Comparison of ENCODE assay signal across 8 cellular contexts in the genomic region with DNA sequence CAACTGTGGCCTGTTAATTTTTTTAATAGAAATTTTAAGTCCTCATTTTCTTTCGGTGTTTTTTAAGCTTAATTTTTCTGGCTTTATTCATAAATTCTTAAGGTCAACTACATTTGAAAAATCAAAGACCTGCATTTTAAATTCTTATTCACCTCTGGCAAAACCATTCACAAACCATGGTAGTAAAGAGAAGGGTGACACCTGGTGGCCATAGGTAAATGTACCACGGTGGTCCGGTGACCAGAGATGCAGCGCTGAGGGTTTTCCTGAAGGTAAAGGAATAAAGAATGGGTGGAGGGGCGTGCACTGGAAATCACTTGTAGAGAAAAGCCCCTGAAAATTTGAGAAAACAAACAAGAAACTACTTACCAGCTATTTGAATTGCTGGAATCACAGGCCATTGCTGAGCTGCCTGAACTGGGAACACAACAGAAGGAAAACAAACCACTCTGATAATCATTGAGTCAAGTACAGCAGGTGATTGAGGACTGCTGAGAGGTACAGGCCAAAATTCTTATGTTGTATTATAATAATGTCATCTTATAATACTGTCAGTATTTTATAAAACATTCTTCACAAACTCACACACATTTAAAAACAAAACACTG. TPM values are rescaled to one million over a fixed set of nuclear protein-coding genes. Genes with fewer than 3 reads are reported as not detected.
DNase-seq lines count a peak whose midpoint lies in the region; ATAC-seq and TF ChIP-seq lines count a peak whose summit lies in the region.

No MANE protein-coding gene starts in this region.

- no peak overlapping the region for H2AFZ ChIP-seq in mammary epithelial cell (ENCODE audit: low read depth, low read length)

- peak; percentile 54 for ATAC-seq in GM18502 (IDR thresholded peaks at IDR 0.05; ENCODE audit: poor library complexity, unreplicated experiment)
- ATAC-seq in HG03520 (IDR thresholded peaks at IDR 0.05; ENCODE audit: unreplicated experiment): no peak

- WGBS in mammary epithelial cell (ENCODE audit: low coverage, missing lambda C conversion rate): 4% methylated on average over 5 of the region's 5 CpGs

- H3K36me3 ChIP-seq in A673 (ENCODE audit: insufficient read depth, low read length, poor library complexity, severe bottlenecking) (no peaks in the 10 kb centered on the region), WERI-Rb-1 (no peaks in the 10 kb centered on the region), mammary epithelial cell (ENCODE audit: insufficient read depth, low read length) (peaks cover 3% of the 10 kb centered on the region), kidney epithelial cell (ENCODE audit: control insufficient read depth, insufficient read depth, low read length) (no peaks in the 10 kb centered on the region)

- TF ChIP-seq CTCF in A673 (conservative IDR thresholded peaks at IDR 0.05; ENCODE audit: low read depth, low read length) (peak; percentile 82), WERI-Rb-1 (IDR thresholded peaks at IDR 0.05; ENCODE audit: low read depth, low read length) (peak; percentile 68), mammary epithelial cell (conservative IDR thresholded peaks at IDR 0.05 in 1 of 2, IDR thresholded peaks at IDR 0.05 in 1 of 2; ENCODE audit: extremely low read depth in 1 of 2, insufficient read depth in 1 of 2, low read depth in 1 of 2, low read length in 2 of 2) (peak; percentile 58 to 72), kidney epithelial cell (IDR thresholded peaks at IDR 0.05; ENCODE audit: insufficient read depth, low read length, poor library complexity, severe bottlenecking) (peak; percentile 66)

- no peak overlapping the region for H3K4me2 ChIP-seq in mammary epithelial cell (ENCODE audit: insufficient read depth, low read depth, low read length)

- H3K9me3 ChIP-seq in A673 (ENCODE audit: low read depth, low read length, poor library complexity, severe bottlenecking) (no peaks in the 10 kb centered on the region), WERI-Rb-1 (ENCODE audit: severe bottlenecking) (no peaks in the 10 kb centered on the region), mammary epithelial cell (replicated peaks; ENCODE audit: insufficient read depth, low read length) (no peaks in the 10 kb centered on the region)

- DNase-seq in A673 (ENCODE audit: low spot score): peak; percentile 80
- DNase-seq in NCI-H2081 treated with DMSO at 0.1 percent for 48 hours (lab: John Stamatoyannopoulos, UW): peak; percentile 10
- DNase-seq in WERI-Rb-1: peak; percentile 80
- peak; percentile 34 for DNase-seq in mammary epithelial cell
- DNase-seq in kidney epithelial cell (ENCODE audit: low read depth): no peak
- peak; percentile 56 for DNase-seq in stimulated activated CD4-positive, alpha-beta T cell treated with anti-CD3 and anti-CD28 coated beads, Interleukin-2, amount 100 ng/mL, for 4 hours (ENCODE audit: low read depth)

- no peak overlapping the region for H3K4me3 ChIP-seq in A673 (ENCODE audit: low read depth, low read length, poor library complexity, severe bottlenecking)
- H3K4me3 ChIP-seq in WERI-Rb-1 (ENCODE audit: low read depth, low read length): no peak overlapping the region
- no peak overlapping the region for H3K4me3 ChIP-seq in mammary epithelial cell (replicated peaks in 1 of 3; ENCODE audit: insufficient read depth in 1 of 3, low read depth in 2 of 3, low read length in 3 of 3)
- no peak overlapping the region for H3K4me3 ChIP-seq in kidney epithelial cell (ENCODE audit: low read depth, low read length)

- H3K9ac ChIP-seq in mammary epithelial cell (ENCODE audit: insufficient read depth, low read length): no peak overlapping the region

- peaks cover under 1% of the 10 kb centered on the region for H3K4me1 ChIP-seq in A673 (ENCODE audit: insufficient read depth, low read length, poor library complexity, severe bottlenecking)
- H3K4me1 ChIP-seq in mammary epithelial cell (ENCODE audit: insufficient read depth, low read length): no peaks in the 10 kb centered on the region

- intact Hi-C loops in A673 (cut with micrococcal nuclease; ENCODE audit: unreplicated experiment): loop anchor here (1.0 kb wide), 1 partner anchor 31 kb away; no protein-coding TSS in a partner anchor
- intact Hi-C loops in mammary epithelial cell (cut with micrococcal nuclease): loop anchor here (1.0 kb wide), 1 partner anchor 31 kb away; no protein-coding TSS in a partner anchor

- POLR2A ChIA-PET in A673 (lab: Charles Lee; ENCODE audit: low non-redundant PET): no interaction called here

- in situ Hi-C loops in mammary epithelial cell (cut with MboI; ENCODE audit: low sequenced_read_pairs in 2 of 2): no loop called here

- H3K27ac ChIP-seq in A673 (ENCODE audit: low read depth, low read length, poor library complexity, severe bottlenecking): no peak overlapping the region
- no peak overlapping the region for H3K27ac ChIP-seq in WERI-Rb-1
- no peak overlapping the region for H3K27ac ChIP-seq in mammary epithelial cell (ENCODE audit: insufficient read depth, low read depth, low read length)

- CTCF ChIA-PET in A673 (lab: Charles Lee) (interaction anchor here (0.6 kb wide), 1 partner anchor 31 kb away, joined by 4 read pairs; no protein-coding TSS in a partner anchor), mammary epithelial cell (lab: Charles Lee; ENCODE audit: low non-redundant PET) (interaction anchor here (0.6 kb wide), 1 partner anchor 64 kb away, joined by 5 read pairs; no protein-coding TSS in a partner anchor)

- BruUV-seq in A673 (replicated peaks; lab: Mats Ljungman, UMichigan) (no TSS peak), mammary epithelial cell (replicated peaks; lab: Mats Ljungman, UMichigan) (no TSS peak)

- no peaks in the 10 kb centered on the region for H4K20me1 ChIP-seq in mammary epithelial cell (ENCODE audit: insufficient read depth, low read length)

- no peaks in the 10 kb centered on the region for H3K27me3 ChIP-seq in A673 (replicated peaks; ENCODE audit: insufficient read depth, low read depth, low read length, poor library complexity)
- H3K27me3 ChIP-seq in WERI-Rb-1 (ENCODE audit: insufficient read depth, low read depth, severe bottlenecking): no peaks in the 10 kb centered on the region
- H3K27me3 ChIP-seq in mammary epithelial cell (ENCODE audit: insufficient read depth, low read length): no peaks in the 10 kb centered on the region
- no peaks in the 10 kb centered on the region for H3K27me3 ChIP-seq in kidney epithelial cell (ENCODE audit: control insufficient read depth, insufficient read depth, low read length)

- no peaks in the 10 kb centered on the region for H3K79me2 ChIP-seq in mammary epithelial cell (ENCODE audit: insufficient read depth, low read length)

- dilution Hi-C loops in mammary epithelial cell (cut with HindIII; ENCODE audit: low sequenced_read_pairs): no loop called here

RNA-seq across cellular contexts. Expression of gene HFE, which starts 10.1 kb away (rescaled TPM):
- total RNA-seq in A673 (2021): 7.8 and 11.5 TPM in 2 replicates
- total RNA-seq in mammary epithelial cell: 1 to 10 TPM; 9.0 to 9.5 TPM
- 17.2 TPM for polyA plus RNA-seq in mammary epithelial cell
- polyA minus RNA-seq in mammary epithelial cell: 32.7 TPM
- 1.4 and 2.6 TPM in 2 replicates for total RNA-seq in kidney epithelial cell
